In the genomic region with DNA sequence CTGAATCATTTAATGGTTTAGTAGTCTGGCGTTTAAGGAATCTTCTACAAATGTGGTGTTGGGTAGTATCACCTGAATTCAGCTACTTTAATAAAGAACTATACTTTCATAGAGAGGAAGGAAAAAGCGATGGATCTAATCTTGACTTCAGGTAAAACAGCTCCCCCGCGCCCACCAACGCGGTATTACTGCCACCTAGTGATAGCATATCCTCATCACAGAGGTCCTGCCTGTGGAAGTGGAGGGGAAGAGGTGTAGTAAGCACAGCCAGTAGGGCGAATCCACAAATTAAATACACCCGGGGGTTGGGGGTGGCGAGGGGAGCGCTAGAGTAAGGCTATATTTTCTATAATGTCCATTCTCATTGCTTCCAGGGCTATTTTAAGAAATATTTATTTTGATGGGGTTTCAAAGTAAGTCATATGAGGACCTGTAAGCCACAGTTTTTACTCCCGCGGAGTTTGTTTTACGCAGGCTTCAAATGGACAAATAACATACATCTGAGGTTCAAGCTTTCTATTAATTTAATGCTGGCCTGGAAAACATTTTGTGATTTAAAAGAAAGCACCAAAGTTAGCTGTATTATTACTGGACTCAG, we compare ENCODE assay signal across 8 cellular contexts. TPM values are rescaled to one million over a fixed set of nuclear protein-coding genes. Genes with fewer than 3 reads are reported as not detected.
DNase-seq lines count a peak whose midpoint lies in the region; FAIRE-seq and TF ChIP-seq lines count a peak whose summit lies in the region.

No MANE protein-coding gene starts in this region.

- peaks cover 22% of the 10 kb centered on the region for H3K4me1 Mint-ChIP-seq in astrocyte (ENCODE audit: low read depth, unreplicated experiment)

- no peak overlapping the region for H3K27ac ChIP-seq in astrocyte (ENCODE audit: low read depth, low read length)

- H2AFZ ChIP-seq in astrocyte (ENCODE audit: low read depth, low read length), result no peak overlapping the region

- TF ChIP-seq CTCF in GM12873 (IDR thresholded peaks at IDR 0.05; ENCODE audit: insufficient read depth, low read depth, low read length, missing control alignments) (peak; percentile 78), astrocyte (IDR thresholded peaks at IDR 0.05; ENCODE audit: insufficient read depth, low read depth, low read length) (peak; percentile 44)

- peaks cover 4% of the 10 kb centered on the region for H3K27me3 ChIP-seq in astrocyte (ENCODE audit: insufficient read depth, low read length)

- H3K79me2 ChIP-seq in astrocyte (ENCODE audit: insufficient read depth, low read length), result no peaks in the 10 kb centered on the region

- H3K4me1 ChIP-seq in astrocyte (ENCODE audit: insufficient read depth, low read length), result no peaks in the 10 kb centered on the region

- no peaks in the 10 kb centered on the region for H4K20me1 ChIP-seq in astrocyte (ENCODE audit: insufficient read depth, low read length)

- DNase-seq in H4 (ENCODE audit: low spot score) (peak; percentile 60), LHCN-M2 (ENCODE audit: low read depth) (peak; percentile 38), T-helper 22 cell (ENCODE audit: low read depth) (peak; percentile 32), astrocyte (ENCODE audit: low read depth) (peak; percentile 6), islet precursor cell (peak; percentile 85), inferior parietal cortex (ENCODE audit: extremely low spot score) (no peak)
- DNase-seq in stimulated activated CD4-positive, alpha-beta T cell treated with anti-CD3 and anti-CD28 coated beads, TNF-alpha, amount 100 ng/mL, for 24 hours (ENCODE audit: low read depth in 3 of 3), result peak; percentile 52 to 71 (median 63)

- H3K9me3 ChIP-seq in astrocyte (ENCODE audit: insufficient read depth, low read depth, low read length), result no peaks in the 10 kb centered on the region

- H3K4me3 Mint-ChIP-seq in astrocyte (ENCODE audit: unreplicated experiment), result no peak overlapping the region

- FAIRE-seq in astrocyte (lab: Jason Lieb, UNC), result no peak

- H3K9me3 Mint-ChIP-seq in astrocyte (ENCODE audit: unreplicated experiment), result no peaks in the 10 kb centered on the region

- no peaks in the 10 kb centered on the region for H3K27me3 Mint-ChIP-seq in astrocyte (ENCODE audit: low read depth, unreplicated experiment)

- no peaks in the 10 kb centered on the region for H3K36me3 Mint-ChIP-seq in astrocyte (ENCODE audit: low read depth, unreplicated experiment)

- H3K4me2 ChIP-seq in astrocyte (ENCODE audit: low read length), result no peak overlapping the region

- H3K36me3 ChIP-seq in astrocyte (ENCODE audit: insufficient read depth, low read length), result no peaks in the 10 kb centered on the region

- no peak overlapping the region for H3K9ac ChIP-seq in astrocyte (ENCODE audit: low read length)

- no peak overlapping the region for H3K27ac Mint-ChIP-seq in astrocyte (ENCODE audit: unreplicated experiment)

- H3K4me3 ChIP-seq in astrocyte (ENCODE audit: insufficient read depth, low read depth, low read length), result no peak overlapping the region

RNA-seq across cellular contexts. Expression of a gene that starts 8.3 kb away (rescaled TPM):
- not detected in 2 replicates for total RNA-seq in H4 (2014; rRNA removed; shearing (Covaris generic))
- total RNA-seq in LHCN-M2 (2014; rRNA removed), result not detected in 2 replicates
- not detected for polyA plus RNA-seq in LHCN-M2 (2012)
- total RNA-seq in astrocyte, result 0.41 and 0.59 TPM in 2 replicates
